Comparison of ENCODE assay signal across 8 cellular contexts in genomic region chr3:50436063-50436674, GRCh38.
DNase-seq lines count a peak whose midpoint lies in the region; ATAC-seq and TF ChIP-seq lines count a peak whose summit lies in the region.

No MANE protein-coding gene starts in this region.

- TF ChIP-seq CTCF in AG09309 (IDR thresholded peaks at IDR 0.05; ENCODE audit: control insufficient read depth, insufficient read depth, low read depth, low read length, missing control alignments) (peak; percentile 87), epithelial cell of proximal tubule (conservative IDR thresholded peaks at IDR 0.05; ENCODE audit: low read depth, low read length) (peak; percentile 87)

- H3K4me3 Mint-ChIP-seq in natural killer cell treated with Interleukin-12 subunit alpha and Interleukin-12 subunit beta and Interleukin-15 and Interleukin-18, amount 100 ng/mL, for 72 hours = peak overlapping the region; percentile 27

- H3K27me3 Mint-ChIP-seq in natural killer cell treated with Interleukin-12 subunit alpha and Interleukin-12 subunit beta and Interleukin-15 and Interleukin-18, amount 100 ng/mL, for 72 hours = no peaks in the 10 kb centered on the region

- no peak overlapping the region for H3K27ac Mint-ChIP-seq in natural killer cell treated with Interleukin-12 subunit alpha and Interleukin-12 subunit beta and Interleukin-15 and Interleukin-18, amount 100 ng/mL, for 72 hours

- H3K36me3 Mint-ChIP-seq in natural killer cell treated with Interleukin-12 subunit alpha and Interleukin-12 subunit beta and Interleukin-15 and Interleukin-18, amount 100 ng/mL, for 72 hours = no peaks in the 10 kb centered on the region

- no peaks in the 10 kb centered on the region for H3K9me3 Mint-ChIP-seq in natural killer cell treated with Interleukin-12 subunit alpha and Interleukin-12 subunit beta and Interleukin-15 and Interleukin-18, amount 100 ng/mL, for 72 hours

- DNase-seq in AG09309 (ENCODE audit: low read depth) = no peak
- DNase-seq in GM19240 (ENCODE audit: insufficient read length, low spot score) = peak; percentile 89
- DNase-seq in NCI-H526 (lab: John Stamatoyannopoulos, UW) = peak; percentile 31 to 82
- DNase-seq in activated CD8-positive, alpha-beta memory T cell treated with anti-CD3 and anti-CD28 coated beads, Interleukin-2, amount 50 U/mL, for 1 hour (ENCODE audit: extremely low read depth) = peak; percentile 37
- DNase-seq in epithelial cell of proximal tubule (ENCODE audit: low read depth) = no peak
- DNase-seq in natural killer cell treated with Interleukin-12 subunit alpha and Interleukin-12 subunit beta and Interleukin-15 and Interleukin-18, amount 100 ng/mL, for 72 hours (ENCODE audit: low spot score) = peak; percentile 78
- peak; percentile 83 for DNase-seq in stimulated activated naive CD8-positive, alpha-beta T cell treated with anti-CD3 and anti-CD28 coated beads, Interleukin-15, Interleukin-2, amounts not matched to agents 100 U/mL and 50 U/mL, for 24 hours
- no peak for DNase-seq in OCI-M2 (lab: John Stamatoyannopoulos, UW; ENCODE audit: unreplicated experiment)

- ATAC-seq in natural killer cell treated with Interleukin-12 subunit alpha and Interleukin-12 subunit beta and Interleukin-15 and Interleukin-18, amount 100 ng/mL, for 72 hours = peak; percentile 83 to 88
- peak; percentile 81 for ATAC-seq in stimulated activated naive CD8-positive, alpha-beta T cell treated with anti-CD3 and anti-CD28 coated beads, Interleukin-15, Interleukin-2, amounts not matched to agents 100 U/mL and 50 U/mL, for 24 hours

- H3K4me3 ChIP-seq in AG09309 (ENCODE audit: control insufficient read depth, low read depth, low read length) = no peak overlapping the region
- H3K4me3 ChIP-seq in epithelial cell of proximal tubule (ENCODE audit: low read depth, low read length) = no peak overlapping the region

- H3K4me1 Mint-ChIP-seq in natural killer cell treated with Interleukin-12 subunit alpha and Interleukin-12 subunit beta and Interleukin-15 and Interleukin-18, amount 100 ng/mL, for 72 hours (ENCODE audit: low read depth in 2 of 2) = peaks cover 35 to 52% of the 10 kb centered on the region in 2 donors

Comparison
In these comparisons a context has a peak if more than half of its experiments do, and no peak if none do; other contexts are left out.
1. DNase-seq: peak in GM19240 (single experiment), NCI-H526 (2 of 2), activated CD8-positive, alpha-beta memory T cell treated with anti-CD3 and anti-CD28 coated beads, Interleukin-2, amount 50 U/mL, for 1 hour (single experiment), natural killer cell treated with Interleukin-12 subunit alpha and Interleukin-12 subunit beta and Interleukin-15 and Interleukin-18, amount 100 ng/mL, for 72 hours (single experiment) and stimulated activated naive CD8-positive, alpha-beta T cell treated with anti-CD3 and anti-CD28 coated beads, Interleukin-15, Interleukin-2, amounts not matched to agents 100 U/mL and 50 U/mL, for 24 hours (single experiment); none in AG09309 (single experiment), epithelial cell of proximal tubule (single experiment) and OCI-M2 (single experiment).